Comparison of ENCODE assay signal across 20 cellular contexts in genomic region chr7:92811158-92811557, GRCh38. TPM values are rescaled to one million over a fixed set of nuclear protein-coding genes. Genes with fewer than 3 reads are reported as not detected.
A peak's percentile ranks its signal among the peaks of the same experiment; 100 is the strongest.
DNase-seq lines count a peak whose midpoint lies in the region; ATAC-seq and TF ChIP-seq lines count a peak whose summit lies in the region.
"Had no signal": no experiment of that assay in that cellular context is flagged by ENCODE, and none has a peak within 500 bp of the region (broad histone marks: within the 10 kb centered on the region; RNA-seq: fewer than 3 reads in every experiment).

No MANE protein-coding gene starts in this region.

- no peak overlapping the region for H2BK5ac ChIP-seq in mesenchymal stem cell (ENCODE audit: low read depth, low read length, poor library complexity, severe bottlenecking)

- no peak overlapping the region for H4K8ac ChIP-seq in mesenchymal stem cell (ENCODE audit: low read length)

- H2BK120ac ChIP-seq in mesenchymal stem cell (ENCODE audit: low read depth, low read length) = no peak overlapping the region

- no peak overlapping the region for H3K14ac ChIP-seq in mesenchymal stem cell (ENCODE audit: low read length in 2 of 2)

- no peak overlapping the region for H3K4me2 ChIP-seq in mesenchymal stem cell (ENCODE audit: low read length, poor library complexity, severe bottlenecking)
- H3K4me2 ChIP-seq: smooth muscle cell had no signal

- no peak for DNase-seq in T-helper 1 cell
- no peak for DNase-seq in HL-60 (ENCODE audit: low read depth in 1 of 2, low spot score in 1 of 2)
- DNase-seq in activated CD4-positive, alpha-beta memory T cell treated with anti-CD3 and anti-CD28 coated beads for 36 hours = no peak
- DNase-seq in mesenchymal stem cell = no peak
- DNase-seq in activated effector memory CD4-positive, alpha-beta T cell treated with Interleukin-2 at 50 U/mL for 16 hours = no peak
- DNase-seq in H7 = no peak
- DNase-seq: activated gamma-delta T cell treated with Interleukin-2 at 50 U/mL for 16 hours; BE2C; Caco-2; cortex of kidney; hippocampal formation; naive B cell; NCI-H1436 treated with DMSO at 0.1 percent for 48 hours; stimulated activated CD8-positive, alpha-beta memory T cell treated with anti-CD3 and anti-CD28 coated beads, Interleukin-4, amount 100 ng/mL, for 48 hours had no signal

- TF ChIP-seq CTCF in HL-60 (IDR thresholded peaks at IDR 0.05; ENCODE audit: insufficient read depth, low read length) = no peak

- ATAC-seq in GM18505 (IDR thresholded peaks at IDR 0.05; ENCODE audit: unreplicated experiment) = no peak
- ATAC-seq: HCT116 had no signal

- peak overlapping the region; percentile 96 for H3K27ac Mint-ChIP-seq in T-helper 1 cell treated with Interleukin-12 subunit alpha and Interleukin-12 subunit beta and Interleukin-4 antibody, amounts not matched to agents 30 μg/mL and 1 μg/mL, for 36 hours
- H3K27ac Mint-ChIP-seq in activated CD4-positive, alpha-beta memory T cell treated with anti-CD3 and anti-CD28 coated beads for 36 hours = peak overlapping the region; percentile 77
- H3K27ac Mint-ChIP-seq: naive B cell had no signal

- 97% methylated on average over 6 of the region's 6 CpGs for WGBS in mesenchymal stem cell

- TF ChIP-seq POLR2A in GM18505 (IDR thresholded peaks at IDR 0.05; ENCODE audit: borderline replicate concordance, extremely low read depth, insufficient read depth, insufficient read length) = no peak

- no peaks in the 10 kb centered on the region for H3K36me3 ChIP-seq in mesenchymal stem cell (ENCODE audit: control insufficient read depth in 1 of 2, insufficient read depth in 2 of 2, low read depth in 1 of 2, low read length in 2 of 2)
- H3K36me3 ChIP-seq in H7 (replicated peaks; ENCODE audit: control insufficient read depth, insufficient read depth, low read length) = no peaks in the 10 kb centered on the region
- H3K36me3 ChIP-seq: prostate gland had no signal

- H3K23ac ChIP-seq in mesenchymal stem cell (ENCODE audit: low read length in 2 of 2) = no peak overlapping the region

- H3K27me3 Mint-ChIP-seq in T-helper 1 cell treated with Interleukin-12 subunit alpha and Interleukin-12 subunit beta and Interleukin-4 antibody, amounts not matched to agents 30 μg/mL and 1 μg/mL, for 36 hours (ENCODE audit: low read depth) = no peaks in the 10 kb centered on the region
- H3K27me3 Mint-ChIP-seq in activated CD4-positive, alpha-beta memory T cell treated with anti-CD3 and anti-CD28 coated beads for 36 hours = no peaks in the 10 kb centered on the region
- H3K27me3 Mint-ChIP-seq: naive B cell had no signal

- H4K91ac ChIP-seq in mesenchymal stem cell (ENCODE audit: low read length) = no peak overlapping the region

- H3K27me3 ChIP-seq in HL-60 (ENCODE audit: insufficient read depth, poor library complexity, severe bottlenecking) (no peaks in the 10 kb centered on the region), mesenchymal stem cell (ENCODE audit: control insufficient read depth in 1 of 2, insufficient read depth in 1 of 2, low read length in 2 of 2) (no peaks in the 10 kb centered on the region), H7 (ENCODE audit: control insufficient read depth, insufficient read depth, low read length) (no peaks in the 10 kb centered on the region)
- H3K27me3 ChIP-seq: BE2C had no signal

- POLR2A ChIA-PET in activated CD4-positive, alpha-beta memory T cell treated with anti-CD3 and anti-CD28 coated beads for 36 hours (lab: Charles Lee) = interaction anchor here (1.4 kb wide), 1 partner anchor 9 kb away, joined by 4 read pairs; no protein-coding TSS in a partner anchor

- peaks cover 79% of the 10 kb centered on the region for H3K4me1 Mint-ChIP-seq in T-helper 1 cell treated with Interleukin-12 subunit alpha and Interleukin-12 subunit beta and Interleukin-4 antibody, amounts not matched to agents 30 μg/mL and 1 μg/mL, for 36 hours (ENCODE audit: low read depth)
- H3K4me1 Mint-ChIP-seq in activated CD4-positive, alpha-beta memory T cell treated with anti-CD3 and anti-CD28 coated beads for 36 hours (ENCODE audit: low read depth) = peaks cover 85% of the 10 kb centered on the region

- H3K9me3 Mint-ChIP-seq in T-helper 1 cell treated with Interleukin-12 subunit alpha and Interleukin-12 subunit beta and Interleukin-4 antibody, amounts not matched to agents 30 μg/mL and 1 μg/mL, for 36 hours = peaks cover 8% of the 10 kb centered on the region
- peaks cover 7% of the 10 kb centered on the region for H3K9me3 Mint-ChIP-seq in activated CD4-positive, alpha-beta memory T cell treated with anti-CD3 and anti-CD28 coated beads for 36 hours

- peaks cover 38% of the 10 kb centered on the region for H3K36me3 Mint-ChIP-seq in T-helper 1 cell treated with Interleukin-12 subunit alpha and Interleukin-12 subunit beta and Interleukin-4 antibody, amounts not matched to agents 30 μg/mL and 1 μg/mL, for 36 hours (ENCODE audit: low read depth)
- H3K36me3 Mint-ChIP-seq in activated CD4-positive, alpha-beta memory T cell treated with anti-CD3 and anti-CD28 coated beads for 36 hours = peaks cover 30% of the 10 kb centered on the region

- H3K4me3 ChIP-seq in HL-60 (replicated peaks; ENCODE audit: insufficient read depth, low read length) = no peak overlapping the region
- H3K4me3 ChIP-seq in mesenchymal stem cell (ENCODE audit: insufficient read depth in 1 of 2, low read depth in 1 of 2, low read length in 2 of 2) = no peak overlapping the region
- no peak overlapping the region for H3K4me3 ChIP-seq in H7 (ENCODE audit: insufficient read depth, low read depth, low read length)
- H3K4me3 ChIP-seq: prostate gland, smooth muscle cell had no signal

- intact Hi-C loops in activated CD4-positive, alpha-beta memory T cell treated with anti-CD3 and anti-CD28 coated beads for 36 hours (cut with micrococcal nuclease) = no loop called here

- H2AK5ac ChIP-seq in mesenchymal stem cell (ENCODE audit: low read length, severe bottlenecking) = peak overlapping the region; percentile 9

- no peak overlapping the region for H2BK12ac ChIP-seq in mesenchymal stem cell (ENCODE audit: low read length in 2 of 2)

- H2AFZ ChIP-seq in mesenchymal stem cell (ENCODE audit: low read depth, low read length) = no peak overlapping the region

- H3K4me3 Mint-ChIP-seq in T-helper 1 cell treated with Interleukin-12 subunit alpha and Interleukin-12 subunit beta and Interleukin-4 antibody, amounts not matched to agents 30 μg/mL and 1 μg/mL, for 36 hours = peak overlapping the region; percentile 40
- H3K4me3 Mint-ChIP-seq in activated CD4-positive, alpha-beta memory T cell treated with anti-CD3 and anti-CD28 coated beads for 36 hours = no peak overlapping the region
- H3K4me3 Mint-ChIP-seq: naive B cell had no signal

- H3K27ac ChIP-seq in HL-60 (replicated peaks) = peak overlapping the region; percentile 62
- H3K27ac ChIP-seq in mesenchymal stem cell (ENCODE audit: low read length, poor library complexity, severe bottlenecking) = no peak overlapping the region
- H3K27ac ChIP-seq: 22Rv1, prostate gland had no signal

- no peak overlapping the region for H2BK15ac ChIP-seq in mesenchymal stem cell (ENCODE audit: low read depth, poor library complexity, severe bottlenecking)

- H3K4me1 ChIP-seq in mesenchymal stem cell (ENCODE audit: control insufficient read depth, insufficient read depth, low read depth, low read length) = peaks cover 2% of the 10 kb centered on the region
- H3K4me1 ChIP-seq: prostate gland had no signal

- H3K79me1 ChIP-seq in mesenchymal stem cell (replicated peaks; ENCODE audit: low read length, poor library complexity, severe bottlenecking) = no peaks in the 10 kb centered on the region

- H3K4ac ChIP-seq in mesenchymal stem cell (ENCODE audit: low read depth in 1 of 2, low read length in 2 of 2) = no peak overlapping the region

- no peak overlapping the region for H3K9ac ChIP-seq in mesenchymal stem cell (ENCODE audit: low read length)

- H3K9me3 ChIP-seq in mesenchymal stem cell (ENCODE audit: control insufficient read depth, low read length) = peaks cover 6% of the 10 kb centered on the region
- H3K9me3 ChIP-seq: BE2C, prostate gland had no signal

- H3K18ac ChIP-seq in mesenchymal stem cell (ENCODE audit: low read depth in 1 of 2, low read length in 2 of 2) = peak overlapping the region in 1 of 2 experiments; percentile 8

- CTCF ChIA-PET in activated CD4-positive, alpha-beta memory T cell treated with anti-CD3 and anti-CD28 coated beads for 36 hours (lab: Charles Lee) = interaction anchor here (1.1 to 1.6 kb wide), 2 partner anchors 177 to 190 kb away, joined by 3 to 4 read pairs; no protein-coding TSS in a partner anchor

RNA-seq across cellular contexts. Expression of gene CDK6, which starts 25.2 kb away (rescaled TPM):
- 100 to 1,000 TPM; 131 to 132 TPM for total RNA-seq in activated CD4-positive, alpha-beta memory T cell treated with anti-CD3 and anti-CD28 coated beads for 36 hours
- 14.4 TPM for polyA plus RNA-seq in mesenchymal stem cell (2013, experiment 1 of 2)
- 14.4 TPM for polyA plus RNA-seq in mesenchymal stem cell (2013, experiment 2 of 2)
- total RNA-seq in H7 (2014; rRNA removed; shearing (Covaris generic)) = 32.1 and 48.6 TPM in 2 replicates
